In the genomic region with DNA sequence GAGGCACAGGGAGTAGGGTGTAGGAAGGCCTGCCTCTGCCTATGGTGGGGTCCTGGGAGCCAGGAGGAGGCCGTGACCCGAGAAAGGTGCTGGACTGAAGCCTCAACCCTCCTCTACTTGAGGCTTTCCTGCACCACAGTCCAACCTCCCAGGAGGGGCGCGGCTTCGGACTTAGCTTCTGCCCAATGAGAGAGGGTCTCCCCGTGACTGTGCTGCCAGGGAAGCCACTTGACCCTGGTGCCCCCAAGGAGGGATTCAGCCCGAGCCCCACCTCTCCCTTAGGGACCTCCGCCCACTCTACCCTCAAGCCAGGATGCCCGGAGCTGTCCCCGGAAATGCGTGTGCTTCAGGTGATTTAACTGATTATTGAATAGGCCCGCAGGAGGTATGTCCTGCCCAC, we compare ENCODE assay signal across 16 cellular contexts. TPM values are rescaled to one million over a fixed set of nuclear protein-coding genes. Genes with fewer than 3 reads are reported as not detected.
"Had no signal": no experiment of that assay in that cellular context is flagged by ENCODE, and none has a peak within 500 bp of the region (broad histone marks: within the 10 kb centered on the region; RNA-seq: fewer than 3 reads in every experiment).

TSS of gene CGB8 (minus strand) at position 101 of the 400 bp plus-strand sequence. CDS start 372 bp downstream, outside the sequence.

RNA-seq across cellular contexts. Expression of gene CGB8, which starts in this region (rescaled TPM):
- total RNA-seq: activated B cell treated with CpG ODN at 0.5 μM for 24 hours; activated CD4-positive, alpha-beta memory T cell treated with anti-CD3 and anti-CD28 coated beads for 36 hours; activated CD4-positive, alpha-beta T cell treated with anti-CD3 and anti-CD28 coated beads, Interleukin-2, amount 10 ng/mL, durations not matched to agents 24 days and 14 days; activated CD8-positive, alpha-beta memory T cell treated with anti-CD3 and anti-CD28 coated beads for 36 hours; activated CD8-positive, alpha-beta T cell treated with anti-CD3 and anti-CD28 coated beads for 36 hours; activated naive CD4-positive, alpha-beta T cell treated with anti-CD3 and anti-CD28 coated beads for 36 hours; activated naive CD4-positive, alpha-beta T cell treated with anti-CD3 and anti-CD28 coated beads, Interleukin-2, amount 50 U/mL, for 72 hours; activated naive CD8-positive, alpha-beta T cell treated with anti-CD3 and anti-CD28 coated beads for 36 hours; activated T-cell treated with anti-CD3 and anti-CD28 coated beads, Interleukin-2, amount 50 U/mL, for 4 hours; activated T-cell treated with anti-CD3 and anti-CD28 coated beads, Interleukin-2, amount 50 U/mL, for 72 hours; activated T-helper 1 cell treated with anti-CD3 and anti-CD28 coated beads, Interleukin-12 subunit alpha, Interleukin-12 subunit beta, Interleukin-2, Interleukin-4 antibody, amounts not matched to agents 30 ng/mL and 10 ng/mL and 1 ng/mL, durations not matched to agents 14 hours and 24 hours and 36 hours; activated T-helper 17 cell treated with anti-CD3 and anti-CD28 coated beads, Interleukin-2, amount 50 U/mL, for 72 hours; adrenal gland; aorta; bronchial epithelial cell; cardiac muscle cell had no signal
- polyA plus RNA-seq: adrenal gland, aorta, cardiac muscle cell had no signal
